ENCODE assay signal across 9 cellular contexts in the genomic region with DNA sequence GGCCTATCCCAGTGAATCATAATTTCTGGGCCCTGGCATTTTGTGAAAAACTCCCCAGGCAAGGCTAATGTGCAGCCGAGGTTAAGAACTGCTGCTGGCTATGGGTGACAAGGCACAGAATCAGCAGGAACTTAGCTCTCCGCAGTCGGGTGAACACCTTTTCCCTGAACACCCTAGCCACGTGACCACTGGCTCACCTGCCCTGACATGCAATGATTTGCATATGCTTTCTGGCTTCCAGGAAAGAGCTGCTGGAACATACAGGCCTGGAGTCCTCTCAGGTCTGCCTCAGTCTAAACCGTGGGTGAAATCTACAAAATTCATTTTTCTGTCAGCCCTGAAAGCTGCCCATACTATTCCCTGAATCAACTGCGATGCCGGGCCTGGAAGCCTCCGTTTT. TPM values are rescaled to one million over a fixed set of nuclear protein-coding genes. Genes with fewer than 3 reads are reported as not detected.
DNase-seq lines count a peak whose midpoint lies in the region; ATAC-seq, FAIRE-seq and TF ChIP-seq lines count a peak whose summit lies in the region.
"Had no signal": no experiment of that assay in that cellular context is flagged by ENCODE, and none has a peak within 500 bp of the region (broad histone marks: within the 10 kb centered on the region; RNA-seq: fewer than 3 reads in every experiment).

No MANE protein-coding gene starts in this region.

- peaks cover 21 to 33% of the 10 kb centered on the region in 2 donors for H3K4me1 ChIP-seq in kidney (ENCODE audit: control insufficient read depth in 1 of 2, insufficient read depth in 1 of 2, low read depth in 1 of 2, low read length in 2 of 2)

- H3K36me3 Mint-ChIP-seq in T-helper 2 cell treated with Interferon-gamma antibody and Interleukin-4, amounts not matched to agents 5 μg/mL and 100 μg/mL, for 36 hours (ENCODE audit: low read depth), result peaks cover 28% of the 10 kb centered on the region

- DNase-seq in DMS79 treated with DMSO at 0.1 percent for 48 hours (lab: John Stamatoyannopoulos, UW) (peak; percentile 77), NCI-H2171 (lab: John Stamatoyannopoulos, UW) (peak; percentile 58), kidney (peak; percentile 93), NCI-H128 (lab: John Stamatoyannopoulos, UW; ENCODE audit: unreplicated experiment) (no peak), T-helper 1 cell (no peak), dermis blood vessel endothelial cell (no peak)
- no peak for DNase-seq in T-helper 2 cell treated with Interferon-gamma antibody and Interleukin-4, amounts not matched to agents 5 μg/mL and 100 μg/mL, for 36 hours (ENCODE audit: low spot score)

- peak; percentile 76 for ATAC-seq in HG02610 (IDR thresholded peaks at IDR 0.05; ENCODE audit: unreplicated experiment)

- H3K4me3 ChIP-seq in kidney (ENCODE audit: low read length in 2 of 2), result no peak overlapping the region

- no peaks in the 10 kb centered on the region for H3K27me3 Mint-ChIP-seq in T-helper 2 cell treated with Interferon-gamma antibody and Interleukin-4, amounts not matched to agents 5 μg/mL and 100 μg/mL, for 36 hours (ENCODE audit: low read depth)

- no peak for TF ChIP-seq CTCF in kidney (IDR thresholded peaks at IDR 0.05; ENCODE audit: borderline replicate concordance, extremely low read depth, insufficient read depth)

- FAIRE-seq in kidney (lab: Jason Lieb, UNC), result peak; percentile 95
- FAIRE-seq: TTC549 had no signal

- H3K4me1 Mint-ChIP-seq in T-helper 2 cell treated with Interferon-gamma antibody and Interleukin-4, amounts not matched to agents 5 μg/mL and 100 μg/mL, for 36 hours (ENCODE audit: low read depth), result peaks cover 11% of the 10 kb centered on the region

- no peak overlapping the region for H3K4me3 Mint-ChIP-seq in T-helper 2 cell treated with Interferon-gamma antibody and Interleukin-4, amounts not matched to agents 5 μg/mL and 100 μg/mL, for 36 hours

- peak overlapping the region; percentile 68 to 76 for H3K27ac ChIP-seq in kidney (ENCODE audit: low read depth in 2 of 2, low read length in 2 of 2)

- H3K9me3 Mint-ChIP-seq in T-helper 2 cell treated with Interferon-gamma antibody and Interleukin-4, amounts not matched to agents 5 μg/mL and 100 μg/mL, for 36 hours, result no peaks in the 10 kb centered on the region

- H3K9ac ChIP-seq in kidney (ENCODE audit: low read length in 2 of 2), result peak overlapping the region in 1 of 2 donors; percentile 9

- H3K36me3 ChIP-seq in kidney (ENCODE audit: control insufficient read depth in 1 of 2, insufficient read depth in 2 of 2, low read length in 2 of 2), result peaks cover 4 to 5% of the 10 kb centered on the region in 2 donors

- H3K27ac Mint-ChIP-seq in T-helper 2 cell treated with Interferon-gamma antibody and Interleukin-4, amounts not matched to agents 5 μg/mL and 100 μg/mL, for 36 hours, result no peak overlapping the region

- intact Hi-C loops in kidney (cut with DNase I), result no loop called here

- H3K9me3 ChIP-seq in kidney (ENCODE audit: control insufficient read depth in 1 of 2, low read length in 2 of 2), result no peaks in the 10 kb centered on the region

RNA-seq across cellular contexts. Expression of gene ZNF827, which starts 56.6 kb away (rescaled TPM):
- total RNA-seq in kidney (22.6 TPM), dermis blood vessel endothelial cell (2.5 and 4.4 TPM in 2 replicates)
- 3.5 TPM for polyA plus RNA-seq in kidney (ENCODE audit: insufficient read depth, low read depth, low replicate concordance)

Comparison
In these comparisons a context has a peak if more than half of its experiments do, and no peak if none do; other contexts are left out.
1. DNase-seq: peak in DMS79 treated with DMSO at 0.1 percent for 48 hours (single experiment), NCI-H2171 (single experiment) and kidney (single experiment); none in NCI-H128 (single experiment), T-helper 1 cell (0 of 5), T-helper 2 cell treated with Interferon-gamma antibody and Interleukin-4, amounts not matched to agents 5 μg/mL and 100 μg/mL, for 36 hours (single experiment) and dermis blood vessel endothelial cell (single experiment).